Comparison of ENCODE assay signal across 8 cellular contexts in genomic region chr6:43477235-43478007, GRCh38. TPM values are rescaled to one million over a fixed set of nuclear protein-coding genes. Genes with fewer than 3 reads are reported as not detected.
A peak's percentile ranks its signal among the peaks of the same experiment; 100 is the strongest.
DNase-seq lines count a peak whose midpoint lies in the region; ATAC-seq, FAIRE-seq and TF ChIP-seq lines count a peak whose summit lies in the region.

Gene TJAP1 (plus strand): TSS chr6:43477570. CDS start chr6:43499002, 21,432 bp downstream.

- H2AK5ac ChIP-seq in H1 (ENCODE audit: low read depth, low read length) (no peak within 1 kb of the TSS; the same call in 1 of the 2 replicates), mesenchymal stem cell (ENCODE audit: low read length, severe bottlenecking) (no peak within 1 kb of the TSS)

- peaks cover 14 to 44% of the 10 kb centered on the region in 2 experiments for H3K79me2 ChIP-seq in H1 (ENCODE audit: control insufficient read depth in 1 of 2, insufficient read depth in 2 of 2, low read length in 2 of 2)

- H3K4me1 ChIP-seq in H1 (replicated peaks in 1 of 4; ENCODE audit: control insufficient read depth in 3 of 4, insufficient read depth in 4 of 4, low read length in 3 of 4) = peaks cover 4 to 14% (median 12%) of the 10 kb centered on the region in 4 experiments; a peak in 6 of 7 replicates
- peaks cover 6% of the 10 kb centered on the region for H3K4me1 ChIP-seq in mesenchymal stem cell (ENCODE audit: control insufficient read depth, insufficient read depth, low read depth, low read length)

- H3K23ac ChIP-seq in H1 (ENCODE audit: insufficient read length) (no peak within 1 kb of the TSS), mesenchymal stem cell (ENCODE audit: low read length in 2 of 2) (no peak within 1 kb of the TSS)

- peak within 1 kb of the TSS; percentile 73 to 89 for H3K4me2 ChIP-seq in H1 (ENCODE audit: insufficient read depth in 1 of 2, low read depth in 2 of 2, low read length in 2 of 2)
- H3K4me2 ChIP-seq in mesenchymal stem cell (ENCODE audit: low read length, poor library complexity, severe bottlenecking) = peak within 1 kb of the TSS; percentile 85

- TF ChIP-seq EP300 in H1 (IDR thresholded peaks at IDR 0.05; ENCODE audit: borderline replicate concordance in 1 of 2, low read depth in 2 of 2, low read length in 2 of 2) = peak in 1 of 2 experiments; percentile 69; a peak in 2 of 3 replicates

- H3K4ac ChIP-seq in H1 (replicated peaks; ENCODE audit: insufficient read length, low read depth, low read length) = no peak within 1 kb of the TSS
- peak within 1 kb of the TSS; percentile 11 to 13 for H3K4ac ChIP-seq in mesenchymal stem cell (ENCODE audit: low read depth in 1 of 2, low read length in 2 of 2)

- no peak within 1 kb of the TSS for H2BK120ac ChIP-seq in H1 (replicated peaks; ENCODE audit: low read depth, low read length)
- no peak within 1 kb of the TSS for H2BK120ac ChIP-seq in mesenchymal stem cell (ENCODE audit: low read depth, low read length)

- H3K18ac ChIP-seq in H1 (ENCODE audit: extremely low read depth, low read length) (peak within 1 kb of the TSS; percentile 66; the same call in 1 of the 2 replicates), mesenchymal stem cell (ENCODE audit: low read depth in 1 of 2, low read length in 2 of 2) (peak within 1 kb of the TSS in 1 of 2 experiments; percentile 37)

- H3K9ac ChIP-seq in H1 (replicated peaks in 1 of 4; ENCODE audit: extremely low read depth in 1 of 4, low read depth in 3 of 4, low read length in 3 of 4) = peak within 1 kb of the TSS; percentile 62 to 79 (median 68)
- H3K9ac ChIP-seq in mesenchymal stem cell (ENCODE audit: low read length) = peak within 1 kb of the TSS; percentile 94

- peak within 1 kb of the TSS; percentile 43 to 79 (median 57) for H3K4me3 ChIP-seq in H1 (ENCODE audit: extremely low read depth in 1 of 4, insufficient read depth in 2 of 4, low read depth in 3 of 4, low read length in 4 of 4)
- H3K4me3 ChIP-seq in mesenchymal stem cell (ENCODE audit: insufficient read depth in 1 of 2, low read depth in 1 of 2, low read length in 2 of 2) = peak within 1 kb of the TSS; percentile 70 to 95

- no peak within 1 kb of the TSS for H2BK12ac ChIP-seq in H1 (ENCODE audit: low read depth, low read length)
- H2BK12ac ChIP-seq in mesenchymal stem cell (ENCODE audit: low read length in 2 of 2) = no peak within 1 kb of the TSS

- peaks cover 4% of the 10 kb centered on the region; the same call in 1 of the 2 replicates for H3K23me2 ChIP-seq in H1 (ENCODE audit: low read depth, low read length)

- POLR2A ChIA-PET in H1 (lab: Charles Lee; ENCODE audit: partially characterized antibody) = interaction anchor here (0.6 to 1.9 kb wide), 17 partner anchors 9 to 88 kb away, joined by 3 to 8 read pairs (median 4); partner anchors contain the start of genes DLK2, POLR1C and YIPF3

- peaks cover 1 to 2% of the 10 kb centered on the region in 2 experiments for H4K20me1 ChIP-seq in H1 (replicated peaks in 1 of 2; ENCODE audit: control insufficient read depth in 1 of 2, insufficient read depth in 2 of 2, low read length in 2 of 2)

- CTCF ChIA-PET in H1 (lab: Charles Lee; ENCODE audit: partially characterized antibody) = interaction anchor here (2.3 to 32.9 kb wide), 2 partner anchors 21 to 23 kb away, joined by 6 to 536 read pairs; partner anchors contain the start of gene LRRC73

- H4K8ac ChIP-seq in H1 (ENCODE audit: extremely low read depth, insufficient read depth, low read length) (peak within 1 kb of the TSS; percentile 89; the same call in 1 of the 2 replicates), mesenchymal stem cell (ENCODE audit: low read length) (peak within 1 kb of the TSS; percentile 88)

- H3K79me1 ChIP-seq in H1 (ENCODE audit: low read depth, low read length) = peaks cover 11% of the 10 kb centered on the region
- H3K79me1 ChIP-seq in mesenchymal stem cell (replicated peaks; ENCODE audit: low read length, poor library complexity, severe bottlenecking) = peaks cover 30% of the 10 kb centered on the region

- H3K27me3 ChIP-seq in H1 (replicated peaks in 1 of 4; ENCODE audit: control insufficient read depth in 3 of 4, extremely low read depth in 1 of 4, insufficient read depth in 3 of 4, low read length in 3 of 4) (no peaks in the 10 kb centered on the region), mesenchymal stem cell (ENCODE audit: control insufficient read depth in 1 of 2, insufficient read depth in 1 of 2, low read length in 2 of 2) (peaks cover 0 to 3% of the 10 kb centered on the region in 2 experiments)

- TF ChIP-seq CTCF in C4-2B (conservative IDR thresholded peaks at IDR 0.05) (no peak), H1 (IDR thresholded peaks at IDR 0.05; ENCODE audit: control extremely low read depth in 1 of 3, insufficient read depth in 1 of 3, low read depth in 1 of 3, low read length in 3 of 3) (no peak)

- peak within 1 kb of the TSS; percentile 22; the same call in 1 of the 2 replicates for H2BK5ac ChIP-seq in H1 (ENCODE audit: low read depth, low read length)
- H2BK5ac ChIP-seq in mesenchymal stem cell (ENCODE audit: low read depth, low read length, poor library complexity, severe bottlenecking) = peak within 1 kb of the TSS; percentile 68

- H2BK20ac ChIP-seq in H1 (ENCODE audit: low read length) = no peak within 1 kb of the TSS

- TF ChIP-seq POLR2A in H1 (IDR thresholded peaks at IDR 0.05; ENCODE audit: control extremely low read depth in 1 of 2, low read depth in 2 of 2, low read length in 2 of 2) = peak; percentile 92 to 97

- H3K36me3 ChIP-seq in H1 (ENCODE audit: control insufficient read depth in 2 of 4, insufficient read depth in 4 of 4, low read length in 3 of 4) = no peaks in the 10 kb centered on the region
- H3K36me3 ChIP-seq in mesenchymal stem cell (ENCODE audit: control insufficient read depth in 1 of 2, insufficient read depth in 2 of 2, low read depth in 1 of 2, low read length in 2 of 2) = peaks cover 0 to 3% of the 10 kb centered on the region in 2 experiments

- H3K27ac ChIP-seq in C4-2B (peak within 1 kb of the TSS; percentile 68), H1 (ENCODE audit: low read depth, low read length) (peak within 1 kb of the TSS; percentile 70), mesenchymal stem cell (ENCODE audit: low read length, poor library complexity, severe bottlenecking) (peak within 1 kb of the TSS; percentile 48)

- H2AFZ ChIP-seq in H1 (ENCODE audit: low read length) (peak within 1 kb of the TSS; percentile 93; the same call in 1 of the 2 replicates), mesenchymal stem cell (ENCODE audit: low read depth, low read length) (peak within 1 kb of the TSS; percentile 89)

- no peak within 1 kb of the TSS for H4K5ac ChIP-seq in H1 (ENCODE audit: insufficient read length, low read depth, low read length)

- H3K56ac ChIP-seq in H1 (replicated peaks; ENCODE audit: insufficient read length, low read depth, low read length) = peak within 1 kb of the TSS; percentile 37

- H4K91ac ChIP-seq in H1 (replicated peaks; ENCODE audit: insufficient read length, low read length) (no peak within 1 kb of the TSS), mesenchymal stem cell (ENCODE audit: low read length) (peak within 1 kb of the TSS; percentile 31)

- H2BK15ac ChIP-seq in H1 (ENCODE audit: low read length) (no peak within 1 kb of the TSS), mesenchymal stem cell (ENCODE audit: low read depth, poor library complexity, severe bottlenecking) (no peak within 1 kb of the TSS)

- TF ChIP-seq RAD21 in H1 (IDR thresholded peaks at IDR 0.05 in 1 of 2, conservative IDR thresholded peaks at IDR 0.05 in 1 of 2; ENCODE audit: low read depth in 2 of 2, low read length in 2 of 2) = no peak

- peak; percentile 93 for ATAC-seq in GM19395 (IDR thresholded peaks at IDR 0.05; ENCODE audit: unreplicated experiment)

- FAIRE-seq in H1 (lab: Jason Lieb, UNC) = no peak

- H3K9me3 ChIP-seq in H1 (ENCODE audit: insufficient read depth in 2 of 2, low read depth in 1 of 2, low read length in 1 of 2) = no peaks in the 10 kb centered on the region
- no peaks in the 10 kb centered on the region for H3K9me3 ChIP-seq in mesenchymal stem cell (ENCODE audit: control insufficient read depth, low read length)

- 8% methylated on average over 21 of the region's 34 CpGs; no CpG with 5 or more reads in 1 of the 2 experiments for WGBS in H1 (ENCODE audit: extremely low coverage in 1 of 2, insufficient coverage in 1 of 2, insufficient read length in 1 of 2, insufficient replicate concordance in 2 of 2, low coverage in 1 of 2, low lambda C conversion rate in 2 of 2, missing lambda C conversion rate in 1 of 2), 2 experiments
- whole genome bisulfite sequencing in mesenchymal stem cell = 3% methylated on average over 33 of the region's 34 CpGs

- H3K14ac ChIP-seq in H1 (ENCODE audit: insufficient read length) = no peak within 1 kb of the TSS
- H3K14ac ChIP-seq in mesenchymal stem cell (ENCODE audit: low read length in 2 of 2) = no peak within 1 kb of the TSS

- DNase-seq in HT-29 (ENCODE audit: low spot score) = peak; percentile 85
- peak; percentile 72 for DNase-seq in NOMO-1 treated with DMSO at 0.1 percent for 48 hours (lab: John Stamatoyannopoulos, UW; ENCODE audit: unreplicated experiment)
- DNase-seq in activated CD8-positive, alpha-beta memory T cell treated with anti-CD3 and anti-CD28 coated beads for 48 hours (ENCODE audit: low read depth in 2 of 3, low spot score in 2 of 3) = peak; percentile 92 to 96 (median 95)
- peak; percentile 67 to 100 for DNase-seq in H1 (ENCODE audit: low read depth in 1 of 2, low spot score in 2 of 2)
- peak; percentile 91 for DNase-seq in mesenchymal stem cell
- peak; percentile 93 for DNase-seq in stimulated activated CD8-positive, alpha-beta memory T cell treated with anti-CD3 and anti-CD28 coated beads, Interleukin-12 subunit alpha, Interleukin-12 subunit beta, amount 100 ng/mL, for 24 hours (ENCODE audit: extremely low read depth)

TF ChIP-seq in H1, 55 proteins besides CTCF, POLR2A, EP300 and RAD21 (continues in another document):
- TF ChIP-seq HDAC2 (IDR thresholded peaks at IDR 0.05; ENCODE audit: borderline replicate concordance in 1 of 2, low read depth in 2 of 2, low read length in 2 of 2) = peak in 1 of 2 experiments; percentile 34; a peak in 1 of 4 replicates
- TF ChIP-seq EGR1 (IDR thresholded peaks at IDR 0.05; ENCODE audit: borderline replicate concordance, low read depth, low read length) = peak; percentile 11; the same call in 1 of the 2 replicates
- no peak for TF ChIP-seq SRF (IDR thresholded peaks at IDR 0.05; ENCODE audit: low read depth, low read length)
- peak; percentile 93 for TF ChIP-seq KDM5A (IDR thresholded peaks at IDR 0.05; ENCODE audit: low read length)

RNA-seq across cellular contexts. Expression of gene TJAP1, which starts in this region (rescaled TPM):
- total RNA-seq in HT-29 (2014; rRNA removed; shearing (Covaris generic)) = 19.9 and 20.4 TPM in 2 replicates
- total RNA-seq in H1 (2021; fragmentation: NEBNext Ultra II Directional; extraction: Animal tissue kit (Norgen Biotek cat#: 25700)) = 36.8 and 40.4 TPM in 2 replicates
- 30.7 and 50.1 TPM in 2 replicates for polyA plus RNA-seq in H1 (2011; rRNA removed)
- polyA plus RNA-seq in H1 (2011; cell fraction: cytosol; rRNA removed) = 31.0 TPM
- polyA plus RNA-seq in H1 (2011; cell fraction: nucleus; rRNA removed) = 80.4 TPM
- 25.7 to 35.7 TPM (median 33.7 TPM) in 4 replicates for polyA plus RNA-seq in H1 (2012, experiment 1 of 2)
- polyA plus RNA-seq in H1 (2012, experiment 2 of 2) = 28.5 TPM
- polyA plus RNA-seq in H1 (2013, experiment 1 of 2) = 29.1 TPM
- 26.5 TPM for polyA plus RNA-seq in H1 (2013, experiment 2 of 2)
- polyA minus RNA-seq in H1 (2011; rRNA and poly(A)+ RNA removed) = 15.9 and 17.5 TPM in 2 replicates
- polyA minus RNA-seq in H1 (2011; cell fraction: cytosol; rRNA and poly(A)+ RNA removed) = 14.8 TPM
- 19.9 TPM for polyA minus RNA-seq in H1 (2011; cell fraction: nucleus; rRNA and poly(A)+ RNA removed)
- polyA plus RNA-seq in mesenchymal stem cell (2013, experiment 1 of 2) = 18.3 TPM
- polyA plus RNA-seq in mesenchymal stem cell (2013, experiment 2 of 2) = 18.3 TPM

Comparison
In these comparisons a context has a peak if more than half of its experiments do, and no peak if none do; other contexts are left out.
1. Peak in every context shown above with its lines: DNase-seq, ATAC-seq, H3K4me3 ChIP-seq and H3K27ac ChIP-seq.